ENCODE assay signal across 23 cellular contexts in genomic region chr14:71684323-71684722, GRCh38.
DNase-seq lines count a peak whose midpoint lies in the region; ATAC-seq and TF ChIP-seq lines count a peak whose summit lies in the region.
"Had no signal": no experiment of that assay in that cellular context is flagged by ENCODE, and none has a peak within 500 bp of the region (broad histone marks: within the 10 kb centered on the region; RNA-seq: fewer than 3 reads in every experiment).

No MANE protein-coding gene starts in this region.

- H4K8ac ChIP-seq in IMR-90 (ENCODE audit: low read depth in 2 of 2, low read length in 2 of 2) = no peak overlapping the region
- H4K8ac ChIP-seq in neuronal stem cell (ENCODE audit: low read depth, low read length) = no peak overlapping the region

- peaks cover 13% of the 10 kb centered on the region for H3K36me3 ChIP-seq in IMR-90 (ENCODE audit: control insufficient read depth, insufficient read depth, low read length)
- peaks cover 6 to 31% of the 10 kb centered on the region in 2 donors for H3K36me3 ChIP-seq in neuronal stem cell (replicated peaks in 1 of 2; ENCODE audit: control insufficient read depth in 2 of 2, insufficient read depth in 2 of 2, low read length in 2 of 2)
- H3K36me3 ChIP-seq: BE2C had no signal

- H2AK9ac ChIP-seq in IMR-90 (replicated peaks; ENCODE audit: low read depth, low read length, poor library complexity) = no peak overlapping the region

- no peak overlapping the region for H3K14ac ChIP-seq in IMR-90 (replicated peaks; ENCODE audit: low read depth, low read length)
- no peak overlapping the region for H3K14ac ChIP-seq in neuronal stem cell (ENCODE audit: low read length)

- no peaks in the 10 kb centered on the region for H3K9me3 ChIP-seq in IMR-90 (ENCODE audit: control insufficient read depth, insufficient read depth, low read length)
- H3K9me3 ChIP-seq in neuronal stem cell (replicated peaks in 1 of 2; ENCODE audit: control insufficient read depth in 2 of 2, insufficient read depth in 1 of 2, low read depth in 1 of 2, low read length in 2 of 2) = no peaks in the 10 kb centered on the region
- H3K9me3 ChIP-seq: BE2C, BLaER1 had no signal

- no peak overlapping the region for H3K27ac Mint-ChIP-seq in activated naive CD4-positive, alpha-beta T cell treated with anti-CD3 and anti-CD28 coated beads for 36 hours
- H3K27ac Mint-ChIP-seq: CD4-positive, alpha-beta memory T cell; CD8-positive, alpha-beta memory T cell had no signal

- no peak overlapping the region for H3K56ac ChIP-seq in IMR-90 (ENCODE audit: extremely low read depth, insufficient read depth, low read length)

- H2BK20ac ChIP-seq in IMR-90 (ENCODE audit: low read depth, low read length) = no peak overlapping the region

- no peak for TF ChIP-seq CTCF in IMR-90 (conservative IDR thresholded peaks at IDR 0.05; ENCODE audit: low read depth, low read length)

- BruUV-seq in IMR-90 (replicated peaks; lab: Mats Ljungman, UMichigan) = no TSS peak

- CTCF ChIA-PET in IMR-90 (lab: Yijun Ruan, JAX) = no interaction called here
- CTCF ChIA-PET in activated naive CD4-positive, alpha-beta T cell treated with anti-CD3 and anti-CD28 coated beads for 36 hours (lab: Charles Lee) = interaction anchor here (0.6 kb wide), 1 partner anchor 1092 kb away, joined by 3 read pairs; no protein-coding TSS in a partner anchor

- H3K18ac ChIP-seq in IMR-90 (ENCODE audit: low read depth, low read length) = no peak overlapping the region
- H3K18ac ChIP-seq in neuronal stem cell (ENCODE audit: low read length) = peak overlapping the region; percentile 22

- H3K9ac ChIP-seq in IMR-90 (ENCODE audit: low read depth, low read length) (no peak overlapping the region), neuronal stem cell (ENCODE audit: low read depth, low read length, poor library complexity) (no peak overlapping the region)
- H3K9ac ChIP-seq: BLaER1 had no signal

- no peak overlapping the region for H3K4ac ChIP-seq in IMR-90 (ENCODE audit: low read depth, low read length)
- no peak overlapping the region for H3K4ac ChIP-seq in neuronal stem cell (ENCODE audit: low read length)

- H2BK15ac ChIP-seq in IMR-90 (ENCODE audit: low read depth, low read length) (peak overlapping the region; percentile 21; the same call in 1 of the 3 replicates), neuronal stem cell (ENCODE audit: low read length) (no peak overlapping the region)

- H3K4me1 Mint-ChIP-seq in activated naive CD4-positive, alpha-beta T cell treated with anti-CD3 and anti-CD28 coated beads for 36 hours (ENCODE audit: low read depth) = no peaks in the 10 kb centered on the region
- H3K4me1 Mint-ChIP-seq: CD14-positive monocyte; CD4-positive, alpha-beta memory T cell; CD8-positive, alpha-beta memory T cell had no signal

- H4K91ac ChIP-seq in IMR-90 (ENCODE audit: insufficient read depth, low read depth, low read length) (no peak overlapping the region), neuronal stem cell (ENCODE audit: low read depth, low read length, poor library complexity) (no peak overlapping the region)

- POLR2A ChIA-PET in IMR-90 (lab: Charles Lee; ENCODE audit: unreplicated experiment) = no interaction called here

- H2BK5ac ChIP-seq in IMR-90 (ENCODE audit: low read depth, low read length, poor library complexity, severe bottlenecking) = no peak overlapping the region
- H2BK5ac ChIP-seq in neuronal stem cell (ENCODE audit: low read length) = no peak overlapping the region

- H3K27me3 Mint-ChIP-seq in activated naive CD4-positive, alpha-beta T cell treated with anti-CD3 and anti-CD28 coated beads for 36 hours (ENCODE audit: low read depth) = no peaks in the 10 kb centered on the region
- H3K27me3 Mint-ChIP-seq: CD4-positive, alpha-beta memory T cell; CD4-positive, CD25-positive, alpha-beta regulatory T cell had no signal

- no peak for TF ChIP-seq RAD21 in IMR-90 (IDR thresholded peaks at IDR 0.05; ENCODE audit: low read length)

- peaks cover 23% of the 10 kb centered on the region for H3K36me3 Mint-ChIP-seq in activated naive CD4-positive, alpha-beta T cell treated with anti-CD3 and anti-CD28 coated beads for 36 hours (ENCODE audit: low read depth)

- dilution Hi-C loops in IMR-90 (cut with HindIII; ENCODE audit: low sequenced_read_pairs, unreplicated experiment) = no loop called here

- no peak overlapping the region for H3K23ac ChIP-seq in IMR-90 (ENCODE audit: low read depth, low read length)
- no peak overlapping the region for H3K23ac ChIP-seq in neuronal stem cell (ENCODE audit: low read depth, low read length, poor library complexity)

- H3K4me3 ChIP-seq in IMR-90 (ENCODE audit: insufficient read depth, low read depth, low read length) (no peak overlapping the region), neuronal stem cell (ENCODE audit: low read length in 2 of 2) (peak overlapping the region in 1 of 2 donors; percentile 57)
- H3K4me3 ChIP-seq: BLaER1, GM12878 had no signal

- no peaks in the 10 kb centered on the region for H3K27me3 ChIP-seq in IMR-90 (ENCODE audit: control insufficient read depth, insufficient read depth, low read length)
- no peaks in the 10 kb centered on the region for H3K27me3 ChIP-seq in neuronal stem cell (ENCODE audit: control insufficient read depth in 3 of 3, insufficient read depth in 3 of 3, low read depth in 1 of 3, low read length in 3 of 3)
- H3K27me3 ChIP-seq: BE2C, BLaER1 had no signal

- no peak overlapping the region for H3K4me3 Mint-ChIP-seq in activated naive CD4-positive, alpha-beta T cell treated with anti-CD3 and anti-CD28 coated beads for 36 hours
- H3K4me3 Mint-ChIP-seq: CD14-positive monocyte; CD4-positive, alpha-beta memory T cell; CD4-positive, CD25-positive, alpha-beta regulatory T cell; CD8-positive, alpha-beta memory T cell had no signal

- no peaks in the 10 kb centered on the region for H4K20me1 ChIP-seq in IMR-90 (ENCODE audit: insufficient read depth, low read length)
- H4K20me1 ChIP-seq: BLaER1 had no signal

- H4K5ac ChIP-seq in IMR-90 (ENCODE audit: low read depth, low read length) = no peak overlapping the region

- H2BK120ac ChIP-seq in IMR-90 (ENCODE audit: low read depth, low read length) (no peak overlapping the region), neuronal stem cell (ENCODE audit: low read depth, low read length) (no peak overlapping the region)

- H3K79me1 ChIP-seq in IMR-90 (ENCODE audit: low read depth in 1 of 2, low read length in 2 of 2) (peaks cover 14 to 20% of the 10 kb centered on the region in 2 experiments; a peak in 3 of 4 replicates), neuronal stem cell (ENCODE audit: low read depth, low read length) (no peaks in the 10 kb centered on the region)

- intact Hi-C loops in IMR-90 (cut with micrococcal nuclease) = no loop called here
- intact Hi-C loops in activated naive CD4-positive, alpha-beta T cell treated with anti-CD3 and anti-CD28 coated beads for 36 hours (cut with micrococcal nuclease) = no loop called here

- peaks cover 10% of the 10 kb centered on the region; the same call in 1 of the 2 replicates for H3K9me1 ChIP-seq in IMR-90 (ENCODE audit: insufficient read depth, low read length)

- WGBS in IMR-90 (ENCODE audit: extremely low coverage in 2 of 2, insufficient read length in 1 of 2), 2 experiments = 94% methylated on average over 7 of the region's 15 CpGs; no CpG with 5 or more reads in 1 of the 2 experiments
- WGBS in neuronal stem cell (ENCODE audit: extremely low coverage in 2 of 2, insufficient read length in 2 of 2, insufficient replicate concordance in 1 of 2), 2 donors = no CpG with 5 or more reads among the region's 15 CpGs

- no peak overlapping the region for H2BK12ac ChIP-seq in neuronal stem cell (ENCODE audit: low read length)

- H2AFZ ChIP-seq in IMR-90 (replicated peaks; ENCODE audit: low read length, poor library complexity) (no peak overlapping the region), neuronal stem cell (ENCODE audit: low read length) (no peak overlapping the region)

- H3K4me2 ChIP-seq in IMR-90 (ENCODE audit: low read depth, low read length) (no peak overlapping the region), neuronal stem cell (ENCODE audit: insufficient read depth, low read length, poor library complexity, severe bottlenecking) (no peak overlapping the region)
- H3K4me2 ChIP-seq: BLaER1 had no signal

- DNase-seq in IMR-90 = no peak
- DNase-seq in neuronal stem cell (ENCODE audit: low spot score) = no peak
- DNase-seq in LoVo (ENCODE audit: low spot score) = no peak
- DNase-seq in activated naive CD4-positive, alpha-beta T cell treated with anti-CD3 and anti-CD28 coated beads for 36 hours = no peak
- DNase-seq in epidermal melanocyte (ENCODE audit: insufficient read length, low spot score) = no peak
- DNase-seq: 8988T; ACHN; BE2C; C1 segment of cervical spinal cord; CD4-positive, alpha-beta memory T cell; CD4-positive, CD25-positive, alpha-beta regulatory T cell; CD8-positive, alpha-beta memory T cell; COR-L47; DMS 273 treated with DMSO at 0.1 percent for 48 hours; DMS153; DMS53; DMS79; DND-41; EL; GDM1 had no signal

- in situ Hi-C loops in IMR-90 (cut with MboI; ENCODE audit: low sequenced_read_pairs) = no loop called here

- TF ChIP-seq POLR2A in IMR-90 (IDR thresholded peaks at IDR 0.05; ENCODE audit: low read depth, low read length) = no peak

- no peak overlapping the region for H3K27ac ChIP-seq in IMR-90 (ENCODE audit: insufficient read depth, low read length)
- H3K27ac ChIP-seq in neuronal stem cell (replicated peaks; ENCODE audit: low read length) = no peak overlapping the region
- H3K27ac ChIP-seq: BLaER1 had no signal

- ATAC-seq in IMR-90 (ENCODE audit: low read depth) = no peak
- ATAC-seq: GM12878 had no signal

- H2AK5ac ChIP-seq in IMR-90 (ENCODE audit: low read depth, low read length) (no peak overlapping the region), neuronal stem cell (ENCODE audit: low read depth, low read length) (no peak overlapping the region)

- H3K9me3 Mint-ChIP-seq in activated naive CD4-positive, alpha-beta T cell treated with anti-CD3 and anti-CD28 coated beads for 36 hours = no peaks in the 10 kb centered on the region
- H3K9me3 Mint-ChIP-seq: CD4-positive, alpha-beta memory T cell; CD4-positive, CD25-positive, alpha-beta regulatory T cell; CD8-positive, alpha-beta memory T cell had no signal

- H3K4me1 ChIP-seq in IMR-90 (ENCODE audit: control insufficient read depth, insufficient read depth, low read length) (peaks cover 10% of the 10 kb centered on the region), neuronal stem cell (ENCODE audit: control insufficient read depth in 2 of 2, insufficient read depth in 1 of 2, low read depth in 1 of 2, low read length in 2 of 2) (peaks cover 0 to 5% of the 10 kb centered on the region in 2 donors)
- H3K4me1 ChIP-seq: BLaER1 had no signal

TF ChIP-seq in IMR-90, 13 proteins besides CTCF, POLR2A, EP300 and RAD21 (continues in another document):
- TF ChIP-seq CEBPB (IDR thresholded peaks at IDR 0.05; ENCODE audit: low read depth, low read length) (no peak), NFE2L2 (IDR thresholded peaks at IDR 0.05; ENCODE audit: low read depth, low read length) (no peak), BHLHE40 (IDR thresholded peaks at IDR 0.05; ENCODE audit: low read depth, low read length) (no peak), SMC3 (IDR thresholded peaks at IDR 0.05; ENCODE audit: low read depth, low read length) (no peak), FOS (IDR thresholded peaks at IDR 0.05; ENCODE audit: low read depth, low read length) (no peak)
